ENCODE assay signal across 12 cellular contexts in genomic region chr12:22415342-22416309, GRCh38.
A peak's percentile ranks its signal among the peaks of the same experiment; 100 is the strongest.
DNase-seq lines count a peak whose midpoint lies in the region; ATAC-seq and TF ChIP-seq lines count a peak whose summit lies in the region.
"Had no signal": no experiment of that assay in that cellular context is flagged by ENCODE, and none has a peak within 500 bp of the region (broad histone marks: within the 10 kb centered on the region; RNA-seq: fewer than 3 reads in every experiment).

No MANE protein-coding gene starts in this region.

- no peaks in the 10 kb centered on the region for H3K9me3 Mint-ChIP-seq in MCF 10A (ENCODE audit: unreplicated experiment)

- CTCF ChIA-PET in MCF 10A (lab: Yijun Ruan, JAX) = no interaction called here
- CTCF ChIA-PET in HEK293T (lab: Yijun Ruan, JAX) = no interaction called here

- no peak overlapping the region for H3K27ac Mint-ChIP-seq in MCF 10A (ENCODE audit: low read depth, unreplicated experiment)

- no peak for TF ChIP-seq POLR2A in breast epithelium (IDR thresholded peaks at IDR 0.05)

- TF ChIP-seq CTCF in MCF 10A (IDR thresholded peaks at IDR 0.05; ENCODE audit: unreplicated experiment) (no peak), breast epithelium (IDR thresholded peaks at IDR 0.05) (no peak), astrocyte of the cerebellum (IDR thresholded peaks at IDR 0.05; ENCODE audit: low read depth, low read length, missing control alignments) (no peak)

- no TSS peak for BruUV-seq in MCF 10A (replicated peaks; lab: Mats Ljungman, UMichigan)

- H3K4me3 ChIP-seq in breast epithelium (no peak overlapping the region), astrocyte of the cerebellum (ENCODE audit: low read depth, low read length) (no peak overlapping the region), aorta (ENCODE audit: low read length in 2 of 2) (no peak overlapping the region)
- H3K4me3 ChIP-seq: right lobe of liver had no signal

- H3K27ac ChIP-seq in breast epithelium = peak overlapping the region in 1 of 2 donors; percentile 15
- no peak overlapping the region for H3K27ac ChIP-seq in aorta (ENCODE audit: low read depth in 1 of 2, low read length in 2 of 2)
- H3K27ac ChIP-seq: right lobe of liver had no signal

- no peaks in the 10 kb centered on the region for H3K9me3 ChIP-seq in breast epithelium
- H3K9me3 ChIP-seq in aorta (ENCODE audit: control insufficient read depth, low read length) = no peaks in the 10 kb centered on the region
- H3K9me3 ChIP-seq: right lobe of liver had no signal

- POLR2A ChIA-PET in MCF 10A (lab: Yijun Ruan, JAX) = no interaction called here
- POLR2A ChIA-PET in HEK293T (lab: Yijun Ruan, JAX) = no interaction called here

- H3K27me3 ChIP-seq in breast epithelium = no peaks in the 10 kb centered on the region
- no peaks in the 10 kb centered on the region for H3K27me3 ChIP-seq in aorta (ENCODE audit: control insufficient read depth in 1 of 2, insufficient read depth in 2 of 2, low read length in 1 of 2)
- H3K27me3 ChIP-seq: right lobe of liver had no signal

- peak; percentile 36 for DNase-seq in MCF 10A (ENCODE audit: unreplicated experiment)
- no peak for DNase-seq in breast epithelium (ENCODE audit: low spot score in 2 of 2)
- DNase-seq in astrocyte of the cerebellum (ENCODE audit: low read depth) = peak; percentile 87
- DNase-seq in kidney tubule cell (ENCODE audit: low spot score) = peak; percentile 22
- no peak for DNase-seq in aorta
- no peak for DNase-seq in kidney glomerular epithelial cell (lab: John Stamatoyannopoulos, UW)
- no peak for DNase-seq in HEK293T (ENCODE audit: extremely low spot score)
- DNase-seq: mesenchymal stem cell, NCI-H1048, right lobe of liver had no signal

- WGBS in aorta, 2 donors = 27 to 28% methylated on average over 4 of the region's 4 CpGs

- no peak overlapping the region for H3K4me3 Mint-ChIP-seq in MCF 10A (ENCODE audit: unreplicated experiment)

- H3K36me3 ChIP-seq in breast epithelium (no peaks in the 10 kb centered on the region), aorta (ENCODE audit: control insufficient read depth in 1 of 2, insufficient read depth in 2 of 2, low read length in 1 of 2) (no peaks in the 10 kb centered on the region)
- H3K36me3 ChIP-seq: right lobe of liver had no signal

- H3K27me3 Mint-ChIP-seq in MCF 10A (ENCODE audit: insufficient read depth, unreplicated experiment) = no peaks in the 10 kb centered on the region
- H3K27me3 Mint-ChIP-seq: brain had no signal

- peaks cover 0 to 11% of the 10 kb centered on the region in 2 donors for H3K4me1 ChIP-seq in breast epithelium
- peaks cover 0 to 4% of the 10 kb centered on the region in 2 donors for H3K4me1 ChIP-seq in aorta (ENCODE audit: control insufficient read depth in 1 of 2, insufficient read depth in 2 of 2, low read length in 2 of 2)
- H3K4me1 ChIP-seq: right lobe of liver had no signal

- no peaks in the 10 kb centered on the region for H3K36me3 Mint-ChIP-seq in MCF 10A (ENCODE audit: insufficient read depth, unreplicated experiment)
- H3K36me3 Mint-ChIP-seq: brain had no signal

- ATAC-seq in aorta (ENCODE audit: low FRiP score) (peak; percentile 26), HG03442 (IDR thresholded peaks at IDR 0.05; ENCODE audit: unreplicated experiment) (no peak)
- ATAC-seq: right lobe of liver had no signal

- in situ Hi-C loops in astrocyte of the cerebellum (cut with HindIII; ENCODE audit: low sequenced_read_pairs) = no loop called here

- peaks cover 9% of the 10 kb centered on the region for H3K4me1 Mint-ChIP-seq in MCF 10A (ENCODE audit: insufficient read depth, unreplicated experiment)

- intact Hi-C loops in MCF 10A (cut with micrococcal nuclease) = no loop called here
- intact Hi-C loops in breast epithelium (cut with DNase I; ENCODE audit: low total_unique reads) = no loop called here
- intact Hi-C loops in aorta (cut with DNase I) = no loop called here

TF ChIP-seq in HEK293T, 16 proteins besides CTCF, POLR2A, EP300 and RAD21:
- TF ChIP-seq CTBP1 (IDR thresholded peaks at IDR 0.05; ENCODE audit: borderline replicate concordance) = no peak
- no peak for TF ChIP-seq PKNOX1 (IDR thresholded peaks at IDR 0.05)

Comparison
In these comparisons a context has a peak if more than half of its experiments do, and no peak if none do; other contexts are left out.
1. DNase-seq: peak in MCF 10A (single experiment), astrocyte of the cerebellum (single experiment) and kidney tubule cell (single experiment); none in breast epithelium (0 of 2), aorta (0 of 2), kidney glomerular epithelial cell (single experiment) and HEK293T (single experiment).